In genomic region chr2:168518555-168519066, GRCh38 we compare ENCODE assay signal across 8 cellular contexts.
A peak's percentile ranks its signal among the peaks of the same experiment; 100 is the strongest.
DNase-seq lines count a peak whose midpoint lies in the region; ATAC-seq and TF ChIP-seq lines count a peak whose summit lies in the region.

No MANE protein-coding gene starts in this region.

- TF ChIP-seq EP300 in SK-N-SH (IDR thresholded peaks at IDR 0.05; ENCODE audit: borderline replicate concordance in 1 of 2, low read depth in 1 of 2, low read length in 1 of 2), result no peak

- DNase-seq in SK-N-SH, result no peak
- peak; percentile 54 for DNase-seq in NCI-H82 treated with DMSO at 0.1 percent for 48 hours (lab: John Stamatoyannopoulos, UW; ENCODE audit: unreplicated experiment)
- DNase-seq in left ventricle myocardium superior, result no peak
- peak in 1 of 2 donors; percentile 37 for DNase-seq in uterus
- DNase-seq in activated CD4-positive, alpha-beta T cell treated with anti-CD3 and anti-CD28 coated beads for 4 hours, result no peak

- POLR2A ChIA-PET in SK-N-SH (lab: Yijun Ruan, JAX), result no interaction called here

- H3K4me2 ChIP-seq in SK-N-SH, result no peak overlapping the region

- intact Hi-C loops in left ventricle myocardium superior (cut with micrococcal nuclease), result no loop called here
- intact Hi-C loops in uterus (cut with DNase I; ENCODE audit: low total_unique reads), result no loop called here

- ATAC-seq in SK-N-SH treated with all-trans-retinoic acid at 6 μM for 48 hours, result 0 out of 3 replicates have a peak, but pooled peaks have one; percentile 6
- ATAC-seq in left ventricle myocardium superior, result peak; percentile 79
- ATAC-seq in HG03175 (IDR thresholded peaks at IDR 0.05; ENCODE audit: unreplicated experiment), result no peak
- ATAC-seq in HG02759 (IDR thresholded peaks at IDR 0.05; ENCODE audit: unreplicated experiment), result no peak

- H3K27ac ChIP-seq in SK-N-SH (ENCODE audit: low read depth in 2 of 2, low read length in 1 of 2) (no peak overlapping the region), uterus (peak overlapping the region; percentile 75 to 77)

- no peak for TF ChIP-seq RAD21 in SK-N-SH (IDR thresholded peaks at IDR 0.05; ENCODE audit: low read length)

- H3K9ac ChIP-seq in SK-N-SH, result no peak overlapping the region

- TF ChIP-seq POLR2A in uterus (IDR thresholded peaks at IDR 0.05), result no peak

- H3K79me2 ChIP-seq in SK-N-SH (ENCODE audit: insufficient read depth), result no peaks in the 10 kb centered on the region

- no peaks in the 10 kb centered on the region for H3K9me3 ChIP-seq in SK-N-SH
- H3K9me3 ChIP-seq in uterus, result no peaks in the 10 kb centered on the region

- no peaks in the 10 kb centered on the region for H3K9me2 ChIP-seq in SK-N-SH

- H3F3A ChIP-seq in SK-N-SH (replicated peaks; ENCODE audit: insufficient read depth), result peaks cover 5% of the 10 kb centered on the region

- H3K4me3 ChIP-seq in SK-N-SH (ENCODE audit: low read depth in 2 of 2, low read length in 1 of 2) (no peak overlapping the region), uterus (no peak overlapping the region)

- H3K27me3 ChIP-seq in SK-N-SH (ENCODE audit: insufficient read depth) (no peaks in the 10 kb centered on the region), uterus (no peaks in the 10 kb centered on the region)

- CTCF ChIA-PET in SK-N-SH (lab: Yijun Ruan, JAX), result interaction anchor here (1.1 to 1.5 kb wide), 2 partner anchors 50 to 134 kb away, joined by 3 to 4 read pairs; no protein-coding TSS in a partner anchor

- TF ChIP-seq CTCF in SK-N-SH (IDR thresholded peaks at IDR 0.05), result no peak
- TF ChIP-seq CTCF in uterus (IDR thresholded peaks at IDR 0.05), result no peak

- peaks cover 0 to 15% of the 10 kb centered on the region in 2 experiments; a peak in 2 of 4 replicates for H3K4me1 ChIP-seq in SK-N-SH (ENCODE audit: control insufficient read depth in 1 of 2, insufficient read depth in 2 of 2, low read depth in 1 of 2, low read length in 1 of 2)
- H3K4me1 ChIP-seq in uterus, result peaks cover 0 to 12% of the 10 kb centered on the region in 2 donors

- H3K36me3 ChIP-seq in SK-N-SH (replicated peaks in 1 of 2; ENCODE audit: control insufficient read depth in 1 of 2, insufficient read depth in 2 of 2, low read length in 1 of 2) (no peaks in the 10 kb centered on the region), uterus (no peaks in the 10 kb centered on the region)

- H2AFZ ChIP-seq in SK-N-SH (ENCODE audit: low read depth), result no peak overlapping the region

- no peaks in the 10 kb centered on the region for H4K20me1 ChIP-seq in SK-N-SH (ENCODE audit: insufficient read depth)

- WGBS in SK-N-SH (ENCODE audit: low lambda C conversion rate), result 77% methylated on average over 6 of the region's 6 CpGs

TF ChIP-seq in SK-N-SH treated with all-trans-retinoic acid at 6 μM for 48 hours, 23 proteins besides CTCF, POLR2A, EP300 and RAD21:
- TF ChIP-seq RARB (CRISPR knock-in tag; IDR thresholded peaks at IDR 0.05) (no peak), ESRRG (CRISPR knock-in tag; IDR thresholded peaks at IDR 0.05) (no peak), GLIS3 (CRISPR knock-in tag; IDR thresholded peaks at IDR 0.05) (no peak), PPARA (CRISPR knock-in tag; IDR thresholded peaks at IDR 0.05; ENCODE audit: borderline replicate concordance) (no peak), ZNF70 (CRISPR knock-in tag; IDR thresholded peaks at IDR 0.05) (no peak), SNAI2 (CRISPR knock-in tag; IDR thresholded peaks at IDR 0.05) (no peak), PATZ1 (CRISPR knock-in tag; IDR thresholded peaks at IDR 0.05; ENCODE audit: borderline replicate concordance) (no peak), ZFP3 (CRISPR knock-in tag; IDR thresholded peaks at IDR 0.05) (no peak), OSR1 (CRISPR knock-in tag; IDR thresholded peaks at IDR 0.05) (no peak), TCF4 (CRISPR knock-in tag; IDR thresholded peaks at IDR 0.05; ENCODE audit: borderline replicate concordance) (no peak), CSDC2 (CRISPR knock-in tag; IDR thresholded peaks at IDR 0.05) (no peak), CSRNP3 (CRISPR knock-in tag; IDR thresholded peaks at IDR 0.05) (no peak), BACH2 (CRISPR knock-in tag; IDR thresholded peaks at IDR 0.05; ENCODE audit: borderline replicate concordance) (no peak), ZFP30 (CRISPR knock-in tag; IDR thresholded peaks at IDR 0.05) (no peak)

TF ChIP-seq in SK-N-SH, 30 proteins besides CTCF, POLR2A, EP300 and RAD21:
- TF ChIP-seq RFX5 (IDR thresholded peaks at IDR 0.05; ENCODE audit: low read length) (no peak), GABPA (IDR thresholded peaks at IDR 0.05; ENCODE audit: low read depth) (no peak), GATA2 (CRISPR knock-in tag; IDR thresholded peaks at IDR 0.05) (no peak), SMC3 (IDR thresholded peaks at IDR 0.05; ENCODE audit: low read depth, low read length) (no peak), NRF1 (IDR thresholded peaks at IDR 0.05; ENCODE audit: low read depth, low read length) (no peak), TAF1 (IDR thresholded peaks at IDR 0.05; ENCODE audit: borderline replicate concordance, low read depth, low read length) (no peak), REST (IDR thresholded peaks at IDR 0.05; ENCODE audit: low read depth, low read length) (no peak), RCOR1 (IDR thresholded peaks at IDR 0.05; ENCODE audit: low read length) (no peak), MXI1 (IDR thresholded peaks at IDR 0.05; ENCODE audit: low read depth, low read length) (no peak)
TF ChIP-seq in SK-N-SH: peak in this region for 0.

Comparison
In these comparisons a context has a peak if more than half of its experiments do, and no peak if none do; other contexts are left out.
1. ATAC-seq: peak in SK-N-SH treated with all-trans-retinoic acid at 6 μM for 48 hours (single experiment) and left ventricle myocardium superior (single experiment); none in HG03175 (single experiment) and HG02759 (single experiment).
2. H3K27ac ChIP-seq: peak in uterus (2 of 2); none in SK-N-SH (0 of 2).